18 cellular contexts compared by ENCODE assay signal in the genomic region with DNA sequence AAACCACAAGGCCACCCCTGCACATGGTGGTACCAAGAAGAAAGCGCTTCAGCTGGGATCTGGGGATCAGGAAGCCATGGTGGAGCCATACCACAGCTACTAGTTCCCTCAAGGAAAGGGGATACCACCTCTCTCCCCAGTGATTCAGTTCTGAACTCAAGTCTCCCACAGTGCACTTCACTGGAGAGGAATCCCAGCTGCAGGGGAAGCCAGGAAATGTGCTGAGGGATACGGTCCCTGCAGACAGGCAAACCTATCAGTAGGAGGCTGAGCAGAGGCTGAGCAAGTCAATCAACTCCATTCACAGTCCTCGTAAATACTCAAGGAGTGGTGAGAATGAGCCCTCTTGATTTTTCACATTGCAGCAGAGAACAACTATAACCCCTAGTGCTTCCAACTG. TPM values are rescaled to one million over a fixed set of nuclear protein-coding genes. Genes with fewer than 3 reads are reported as not detected.
A peak's percentile ranks its signal among the peaks of the same experiment; 100 is the strongest.
DNase-seq lines count a peak whose midpoint lies in the region; TF ChIP-seq lines count a peak whose summit lies in the region.
"Had no signal": no experiment of that assay in that cellular context is flagged by ENCODE, and none has a peak within 500 bp of the region (broad histone marks: within the 10 kb centered on the region; RNA-seq: fewer than 3 reads in every experiment).

No MANE protein-coding gene starts in this region.

- no peak overlapping the region for H3K4me3 Mint-ChIP-seq in activated CD4-positive, alpha-beta T cell treated with anti-CD3 and anti-CD28 coated beads, Interleukin-2, amount 10 ng/mL, durations not matched to agents 7 days and 5 days
- no peak overlapping the region for H3K4me3 Mint-ChIP-seq in activated CD4-positive, alpha-beta T cell treated with anti-CD3 and anti-CD28 coated beads, Interleukin-2, amount 10 ng/mL, durations not matched to agents 24 days and 14 days
- H3K4me3 Mint-ChIP-seq: B cell; CD4-positive, CD25-positive, alpha-beta regulatory T cell; CD8-positive, alpha-beta T cell; HFFc6 had no signal

- no peak overlapping the region for H2AFZ ChIP-seq in osteoblast (ENCODE audit: low read length)

- POLR2A ChIA-PET in activated CD4-positive, alpha-beta T cell treated with anti-CD3 and anti-CD28 coated beads, Interleukin-2, amount 10 ng/mL, durations not matched to agents 7 days and 5 days (lab: Charles Lee): no interaction called here

- no peak overlapping the region for H3K4me2 ChIP-seq in osteoblast (ENCODE audit: insufficient read depth, low read length)
- H3K4me2 ChIP-seq: BLaER1 had no signal

- no peaks in the 10 kb centered on the region for H3K9me3 ChIP-seq in esophagus muscularis mucosa
- no peaks in the 10 kb centered on the region for H3K9me3 ChIP-seq in osteoblast (ENCODE audit: low read depth, low read length)
- no peaks in the 10 kb centered on the region for H3K9me3 ChIP-seq in colonic mucosa
- H3K9me3 ChIP-seq: BLaER1, Caco-2, HAP-1 had no signal

- no peak for TF ChIP-seq POLR2A in esophagus muscularis mucosa (IDR thresholded peaks at IDR 0.05; ENCODE audit: low read depth)

- TF ChIP-seq CTCF in esophagus muscularis mucosa (IDR thresholded peaks at IDR 0.05) (no peak), osteoblast (IDR thresholded peaks at IDR 0.05; ENCODE audit: extremely low read depth, low read depth, low read length) (no peak), colonic mucosa (IDR thresholded peaks at IDR 0.05) (no peak)

- H3K36me3 ChIP-seq in esophagus muscularis mucosa (peaks cover 10 to 60% (median 49%) of the 10 kb centered on the region in 4 donors), osteoblast (ENCODE audit: insufficient read depth, low read length) (peaks cover 3% of the 10 kb centered on the region), colonic mucosa (no peaks in the 10 kb centered on the region)

- H3K27me3 ChIP-seq in esophagus muscularis mucosa (no peaks in the 10 kb centered on the region), osteoblast (ENCODE audit: insufficient read depth, low read length) (no peaks in the 10 kb centered on the region), colonic mucosa (no peaks in the 10 kb centered on the region)
- H3K27me3 ChIP-seq: BLaER1 had no signal

- H3K27ac ChIP-seq in esophagus muscularis mucosa (replicated peaks in 1 of 4) (no peak overlapping the region), osteoblast (ENCODE audit: low read depth, low read length) (no peak overlapping the region), colonic mucosa (no peak overlapping the region)
- H3K27ac ChIP-seq: 22Rv1, BLaER1, C4-2B had no signal

- H4K20me1 ChIP-seq in osteoblast (ENCODE audit: insufficient read depth, low read length): no peaks in the 10 kb centered on the region

- H3K27ac Mint-ChIP-seq in activated CD4-positive, alpha-beta T cell treated with anti-CD3 and anti-CD28 coated beads, Interleukin-2, amount 10 ng/mL, durations not matched to agents 7 days and 5 days: peak overlapping the region; percentile 36
- no peak overlapping the region for H3K27ac Mint-ChIP-seq in activated CD4-positive, alpha-beta T cell treated with anti-CD3 and anti-CD28 coated beads, Interleukin-2, amount 10 ng/mL, durations not matched to agents 24 days and 14 days
- H3K27ac Mint-ChIP-seq: B cell; CD8-positive, alpha-beta T cell; HFFc6 had no signal

- peaks cover 8% of the 10 kb centered on the region for H3K36me3 Mint-ChIP-seq in activated CD4-positive, alpha-beta T cell treated with anti-CD3 and anti-CD28 coated beads, Interleukin-2, amount 10 ng/mL, durations not matched to agents 7 days and 5 days (ENCODE audit: low read depth)
- peaks cover 6% of the 10 kb centered on the region for H3K36me3 Mint-ChIP-seq in activated CD4-positive, alpha-beta T cell treated with anti-CD3 and anti-CD28 coated beads, Interleukin-2, amount 10 ng/mL, durations not matched to agents 24 days and 14 days (ENCODE audit: low read depth)

- no peak for DNase-seq in activated CD4-positive, alpha-beta T cell treated with anti-CD3 and anti-CD28 coated beads, Interleukin-2, amount 10 ng/mL, durations not matched to agents 7 days and 5 days
- DNase-seq in activated CD4-positive, alpha-beta T cell treated with anti-CD3 and anti-CD28 coated beads, Interleukin-2, amount 10 ng/mL, durations not matched to agents 24 days and 14 days: no peak
- DNase-seq in esophagus muscularis mucosa (ENCODE audit: extremely low spot score) (peak; percentile 37), osteoblast (ENCODE audit: insufficient read length, low spot score, missing footprints) (peak; percentile 48), NCI-H1105 (lab: John Stamatoyannopoulos, UW) (no peak), colonic mucosa (no peak)
- DNase-seq: Caco-2; CD4-positive, CD25-positive, alpha-beta regulatory T cell; CD8-positive, alpha-beta T cell; DMS153; DND-41; GOT3; HFFc6 had no signal

- CTCF ChIA-PET in activated CD4-positive, alpha-beta T cell treated with anti-CD3 and anti-CD28 coated beads, Interleukin-2, amount 10 ng/mL, durations not matched to agents 7 days and 5 days (lab: Charles Lee): no interaction called here

- no peaks in the 10 kb centered on the region for H3K4me1 Mint-ChIP-seq in activated CD4-positive, alpha-beta T cell treated with anti-CD3 and anti-CD28 coated beads, Interleukin-2, amount 10 ng/mL, durations not matched to agents 7 days and 5 days
- H3K4me1 Mint-ChIP-seq in activated CD4-positive, alpha-beta T cell treated with anti-CD3 and anti-CD28 coated beads, Interleukin-2, amount 10 ng/mL, durations not matched to agents 24 days and 14 days: no peaks in the 10 kb centered on the region
- H3K4me1 Mint-ChIP-seq: B cell had no signal

- H3K4me1 ChIP-seq in esophagus muscularis mucosa (no peaks in the 10 kb centered on the region), osteoblast (ENCODE audit: insufficient read depth, low read length) (no peaks in the 10 kb centered on the region), colonic mucosa (no peaks in the 10 kb centered on the region)
- H3K4me1 ChIP-seq: BLaER1 had no signal

- no peaks in the 10 kb centered on the region for H3K27me3 Mint-ChIP-seq in activated CD4-positive, alpha-beta T cell treated with anti-CD3 and anti-CD28 coated beads, Interleukin-2, amount 10 ng/mL, durations not matched to agents 7 days and 5 days
- H3K27me3 Mint-ChIP-seq in activated CD4-positive, alpha-beta T cell treated with anti-CD3 and anti-CD28 coated beads, Interleukin-2, amount 10 ng/mL, durations not matched to agents 24 days and 14 days: no peaks in the 10 kb centered on the region
- H3K27me3 Mint-ChIP-seq: B cell; CD4-positive, CD25-positive, alpha-beta regulatory T cell had no signal

- no peaks in the 10 kb centered on the region for H3K9me3 Mint-ChIP-seq in activated CD4-positive, alpha-beta T cell treated with anti-CD3 and anti-CD28 coated beads, Interleukin-2, amount 10 ng/mL, durations not matched to agents 7 days and 5 days
- H3K9me3 Mint-ChIP-seq in activated CD4-positive, alpha-beta T cell treated with anti-CD3 and anti-CD28 coated beads, Interleukin-2, amount 10 ng/mL, durations not matched to agents 24 days and 14 days: no peaks in the 10 kb centered on the region
- H3K9me3 Mint-ChIP-seq: CD4-positive, CD25-positive, alpha-beta regulatory T cell; CD8-positive, alpha-beta T cell; HFFc6 had no signal

- no peak overlapping the region for H3K9ac ChIP-seq in colonic mucosa (ENCODE audit: low read depth in 2 of 2, low read length in 2 of 2)
- H3K9ac ChIP-seq: BLaER1 had no signal

- H3K79me2 ChIP-seq in osteoblast (ENCODE audit: insufficient read depth, low read length): no peaks in the 10 kb centered on the region

- WGBS in esophagus muscularis mucosa: 83% methylated on average over 3 of the region's 3 CpGs

- TF ChIP-seq EP300 in esophagus muscularis mucosa (IDR thresholded peaks at IDR 0.05): no peak

- H3K4me3 ChIP-seq in esophagus muscularis mucosa (no peak overlapping the region), osteoblast (ENCODE audit: insufficient read depth, low read length) (no peak overlapping the region), colonic mucosa (no peak overlapping the region)
- H3K4me3 ChIP-seq: BLaER1, HAP-1 had no signal

- intact Hi-C loops in activated CD4-positive, alpha-beta T cell treated with anti-CD3 and anti-CD28 coated beads, Interleukin-2, amount 10 ng/mL, durations not matched to agents 24 days and 14 days (cut with micrococcal nuclease): no loop called here
- intact Hi-C loops in esophagus muscularis mucosa (cut with DNase I) (no loop called here), colonic mucosa (cut with DNase I) (no loop called here)

RNA-seq across cellular contexts. Expression of a gene that starts 11.0 kb away (rescaled TPM):
- 1 to 10 TPM; 7.0 to 8.1 TPM for total RNA-seq in activated CD4-positive, alpha-beta T cell treated with anti-CD3 and anti-CD28 coated beads, Interleukin-2, amount 10 ng/mL, durations not matched to agents 7 days and 5 days
- 10.0 and 11.0 TPM in 2 replicates for total RNA-seq in activated CD4-positive, alpha-beta T cell treated with anti-CD3 and anti-CD28 coated beads, Interleukin-2, amount 10 ng/mL, durations not matched to agents 24 days and 14 days
- total RNA-seq in esophagus muscularis mucosa (10 to 100 TPM; 11.6 to 19.1 (median 14.1) TPM), osteoblast (17.4 and 18.3 TPM in 2 replicates), colonic mucosa (10 to 100 TPM; 12.5 to 16.0 TPM)

RNA-seq across cellular contexts. Expression of a gene that starts 48.0 kb away (rescaled TPM):
- not detected for total RNA-seq in activated CD4-positive, alpha-beta T cell treated with anti-CD3 and anti-CD28 coated beads, Interleukin-2, amount 10 ng/mL, durations not matched to agents 7 days and 5 days
- total RNA-seq in activated CD4-positive, alpha-beta T cell treated with anti-CD3 and anti-CD28 coated beads, Interleukin-2, amount 10 ng/mL, durations not matched to agents 24 days and 14 days: not detected in 2 replicates
- not detected for total RNA-seq in esophagus muscularis mucosa
- not detected in 2 replicates for total RNA-seq in osteoblast
- total RNA-seq in colonic mucosa: not detected
- total RNA-seq: B cell; Caco-2; CD4-positive, CD25-positive, alpha-beta regulatory T cell; CD8-positive, alpha-beta T cell; HFFc6 had no signal

Comparison
In these comparisons a context has a peak if more than half of its experiments do, and no peak if none do; other contexts are left out.
1. DNase-seq: peak in esophagus muscularis mucosa (single experiment) and osteoblast (single experiment); none in activated CD4-positive, alpha-beta T cell treated with anti-CD3 and anti-CD28 coated beads, Interleukin-2, amount 10 ng/mL, durations not matched to agents 7 days and 5 days (single experiment), activated CD4-positive, alpha-beta T cell treated with anti-CD3 and anti-CD28 coated beads, Interleukin-2, amount 10 ng/mL, durations not matched to agents 24 days and 14 days (single experiment), NCI-H1105 (single experiment) and colonic mucosa (single experiment).